19 cellular contexts compared by ENCODE assay signal in the genomic region with DNA sequence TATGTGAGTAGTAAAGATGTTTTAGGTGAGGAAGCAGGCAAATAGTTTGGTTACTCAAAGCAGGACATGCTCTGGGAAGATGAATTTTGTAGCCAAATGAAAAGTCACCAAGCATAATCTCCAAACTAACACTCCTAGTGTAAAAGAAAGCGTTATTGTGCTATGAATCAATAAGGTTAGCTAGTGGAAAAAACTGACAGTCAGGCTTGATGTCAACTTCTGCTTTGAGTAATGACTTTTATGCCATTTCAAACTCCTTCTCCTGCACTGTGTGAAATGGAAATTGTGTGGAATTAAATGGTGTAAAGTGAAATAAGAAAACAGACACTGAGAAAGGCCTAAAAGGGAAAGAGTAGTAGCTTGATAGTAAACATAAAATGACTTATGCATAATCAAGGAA.
"Had no signal": no experiment of that assay in that cellular context is flagged by ENCODE, and none has a peak within 500 bp of the region (broad histone marks: within the 10 kb centered on the region; RNA-seq: fewer than 3 reads in every experiment).

No MANE protein-coding gene starts in this region.

- H3K36me3 Mint-ChIP-seq: activated naive CD8-positive, alpha-beta T cell; naive thymus-derived CD4-positive, alpha-beta T cell had no signal

- H3K27ac Mint-ChIP-seq: activated naive CD8-positive, alpha-beta T cell; T-helper 1 cell treated with Interleukin-12 subunit alpha and Interleukin-12 subunit beta and Interleukin-4 antibody, amounts not matched to agents 30 μg/mL and 1 μg/mL, for 36 hours had no signal

- H3K27ac ChIP-seq: breast epithelium, esophagus muscularis mucosa, left ventricle myocardium inferior, neutrophil, pancreas, testis had no signal

- H3K4me1 ChIP-seq: breast epithelium, esophagus muscularis mucosa, left ventricle myocardium inferior, pancreas, testis had no signal

- H3K9me3 ChIP-seq: breast epithelium, esophagus muscularis mucosa, left ventricle myocardium inferior, neutrophil, pancreas, testis had no signal

- H3K27me3 ChIP-seq: breast epithelium, esophagus muscularis mucosa, neutrophil, pancreas, testis had no signal

- H3K9me3 Mint-ChIP-seq: T-helper 1 cell treated with Interleukin-12 subunit alpha and Interleukin-12 subunit beta and Interleukin-4 antibody, amounts not matched to agents 30 μg/mL and 1 μg/mL, for 36 hours had no signal

- H3K4me1 Mint-ChIP-seq: central memory CD8-positive, alpha-beta T cell had no signal

- H3K36me3 ChIP-seq: breast epithelium, esophagus muscularis mucosa, left ventricle myocardium inferior, neutrophil, pancreas had no signal

- ATAC-seq: naive thymus-derived CD4-positive, alpha-beta T cell; pancreas; right cardiac atrium had no signal

- H3K4me3 Mint-ChIP-seq: activated naive CD8-positive, alpha-beta T cell; central memory CD8-positive, alpha-beta T cell; naive thymus-derived CD4-positive, alpha-beta T cell; T-helper 1 cell treated with Interleukin-12 subunit alpha and Interleukin-12 subunit beta and Interleukin-4 antibody, amounts not matched to agents 30 μg/mL and 1 μg/mL, for 36 hours had no signal

- DNase-seq: activated CD4-positive, alpha-beta T cell treated with anti-CD3 and anti-CD28 coated beads, Interleukin-2, amount 50 U/mL, for 4 hours; activated gamma-delta T cell treated with Interleukin-2 at 50 U/mL for 16 hours; amniotic stem cell; hippocampal formation; kidney glomerular epithelial cell; left ventricle myocardium inferior; naive thymus-derived CD4-positive, alpha-beta T cell; pancreas; right cardiac atrium; SHP77; stimulated activated CD4-positive, alpha-beta T cell treated with anti-CD3 and anti-CD28 coated beads, Interleukin-4, amount 100 ng/mL, for 24 hours; testis; trophoblast cell had no signal

- H3K27me3 Mint-ChIP-seq: activated naive CD8-positive, alpha-beta T cell; central memory CD8-positive, alpha-beta T cell; naive thymus-derived CD4-positive, alpha-beta T cell had no signal

- H3K4me3 ChIP-seq: breast epithelium, esophagus muscularis mucosa, left ventricle myocardium inferior, pancreas, testis had no signal
